In genomic region chr10:54653518-54653917, GRCh38 we compare ENCODE assay signal across 29 cellular contexts.
"Had no signal": no experiment of that assay in that cellular context is flagged by ENCODE, and none has a peak within 500 bp of the region (broad histone marks: within the 10 kb centered on the region; RNA-seq: fewer than 3 reads in every experiment).

No MANE protein-coding gene starts in this region.

- H3K27me3 Mint-ChIP-seq: dendritic cell treated with granulocyte-macrophage colony-stimulating factor and Interleukin-4, amounts not matched to agents 40 ng/mL and 50 ng/mL, for 4 days; effector memory CD8-positive, alpha-beta T cell had no signal

- H3K4me3 ChIP-seq: colonic mucosa, coronary artery, dorsolateral prefrontal cortex, esophagus muscularis mucosa, esophagus squamous epithelium, gastrocnemius medialis, gastroesophageal sphincter, heart left ventricle, heart right ventricle had no signal

- H3K36me3 ChIP-seq: colonic mucosa, esophagus muscularis mucosa, esophagus squamous epithelium, gastrocnemius medialis, gastroesophageal sphincter, heart left ventricle, heart right ventricle had no signal

- H3K27ac Mint-ChIP-seq: dendritic cell treated with granulocyte-macrophage colony-stimulating factor and Interleukin-4, amounts not matched to agents 40 ng/mL and 50 ng/mL, for 4 days; effector memory CD8-positive, alpha-beta T cell; endodermal cell had no signal

- DNase-seq: colonic mucosa; cortex of kidney; dermis blood vessel endothelial cell; dorsolateral prefrontal cortex; effector CD4-positive, alpha-beta T cell; effector CD8-positive, alpha-beta T cell; effector memory CD4-positive, alpha-beta T cell; effector memory CD8-positive, alpha-beta T cell; endodermal cell; erythroblast; esophagus squamous epithelium; foreskin fibroblast; foreskin keratinocyte; foreskin melanocyte; gastrocnemius medialis; glutamatergic neuron; head of caudate nucleus; heart left ventricle; heart right ventricle had no signal

- H3K27ac ChIP-seq: colonic mucosa, coronary artery, dorsolateral prefrontal cortex, epithelial cell of prostate, esophagus muscularis mucosa, esophagus squamous epithelium, foreskin keratinocyte, gastrocnemius medialis, gastroesophageal sphincter, heart left ventricle, heart right ventricle had no signal

- ATAC-seq: effector memory CD8-positive, alpha-beta T cell; esophagus mucosa; foreskin keratinocyte; gastrocnemius medialis; gastroesophageal sphincter; heart left ventricle; heart right ventricle had no signal

- H3K4me3 Mint-ChIP-seq: dendritic cell treated with granulocyte-macrophage colony-stimulating factor and Interleukin-4, amounts not matched to agents 40 ng/mL and 50 ng/mL, for 4 days; effector memory CD8-positive, alpha-beta T cell; endodermal cell had no signal

- H3K4me1 ChIP-seq: colonic mucosa, esophagus muscularis mucosa, esophagus squamous epithelium, foreskin keratinocyte, gastrocnemius medialis, gastroesophageal sphincter, heart left ventricle, heart right ventricle had no signal

- H3K9me3 Mint-ChIP-seq: endodermal cell had no signal

- FAIRE-seq: colon, endometrium, endothelial cell of umbilical vein, frontal cortex had no signal

- H3K9me3 ChIP-seq: colonic mucosa, esophagus muscularis mucosa, gastrocnemius medialis, gastroesophageal sphincter had no signal

- H3K27me3 ChIP-seq: colonic mucosa, esophagus muscularis mucosa, esophagus squamous epithelium, foreskin keratinocyte, gastrocnemius medialis, gastroesophageal sphincter, heart left ventricle, heart right ventricle had no signal
